21 cellular contexts compared by ENCODE assay signal in genomic region chr2:17589406-17590035, GRCh38. TPM values are rescaled to one million over a fixed set of nuclear protein-coding genes. Genes with fewer than 3 reads are reported as not detected.
A peak's percentile ranks its signal among the peaks of the same experiment; 100 is the strongest.
DNase-seq lines count a peak whose midpoint lies in the region; ATAC-seq and TF ChIP-seq lines count a peak whose summit lies in the region.
"Had no signal": no experiment of that assay in that cellular context is flagged by ENCODE, and none has a peak within 500 bp of the region (broad histone marks: within the 10 kb centered on the region; RNA-seq: fewer than 3 reads in every experiment).

No MANE protein-coding gene starts in this region.

- CTCF ChIA-PET in RWPE1 (lab: Yijun Ruan, JAX), result interaction anchor here (0.5 to 0.6 kb wide), 2 partner anchors 26 to 1118 kb away, joined by 3 read pairs; no protein-coding TSS in a partner anchor

- H3K36me3 ChIP-seq in GM23338 (ENCODE audit: insufficient read depth) (peaks cover 3% of the 10 kb centered on the region; the same call in 1 of the 2 replicates), esophagus (ENCODE audit: control insufficient read depth in 2 of 2, insufficient read depth in 2 of 2, low read length in 1 of 2) (no peaks in the 10 kb centered on the region), lower lobe of right lung (no peaks in the 10 kb centered on the region)
- H3K36me3 ChIP-seq: BE2C, SJSA1 had no signal

- peak overlapping the region; percentile 43 for H3K27ac ChIP-seq in GM23338 (ENCODE audit: low read depth)
- H3K27ac ChIP-seq in RWPE1, result peak overlapping the region; percentile 36; the same call in 1 of the 2 replicates
- H3K27ac ChIP-seq in esophagus (ENCODE audit: low read depth in 2 of 2, low read length in 1 of 2), result peak overlapping the region; percentile 65 to 91
- H3K27ac ChIP-seq in skin epidermis, result peak overlapping the region in 17 of 21 experiments; percentile 0 to 75 (median 56)
- no peak overlapping the region for H3K27ac ChIP-seq in lower lobe of right lung
- H3K27ac ChIP-seq: SJSA1 had no signal

- no peaks in the 10 kb centered on the region for H3K9me3 Mint-ChIP-seq in GM23338

- no peaks in the 10 kb centered on the region for H3K9me2 ChIP-seq in GM23338 (ENCODE audit: insufficient read depth)

- ATAC-seq in GM23338, result no peak
- ATAC-seq in lower lobe of right lung, result no peak
- ATAC-seq: HepG2 had no signal

- H3K4me3 Mint-ChIP-seq in GM23338, result no peak overlapping the region; the same call in 2 of the 3 replicates
- H3K4me3 Mint-ChIP-seq: CD4-positive, CD25-positive, alpha-beta regulatory T cell had no signal

- intact Hi-C loops in lower lobe of right lung (cut with DNase I), result no loop called here

- H3K27me3 ChIP-seq in GM23338 (ENCODE audit: insufficient read depth) (no peaks in the 10 kb centered on the region), esophagus (ENCODE audit: control insufficient read depth in 1 of 2, insufficient read depth in 2 of 2, low read length in 2 of 2) (no peaks in the 10 kb centered on the region), lower lobe of right lung (ENCODE audit: low read depth) (no peaks in the 10 kb centered on the region)
- H3K27me3 ChIP-seq: SJSA1 had no signal

- peaks cover 13% of the 10 kb centered on the region for H3K36me3 Mint-ChIP-seq in GM23338 (ENCODE audit: low read depth)
- H3K36me3 Mint-ChIP-seq: CD4-positive, CD25-positive, alpha-beta regulatory T cell had no signal

- H3K9me3 ChIP-seq in esophagus (ENCODE audit: control insufficient read depth in 2 of 2, insufficient read depth in 1 of 2, low read depth in 1 of 2, low read length in 1 of 2) (no peaks in the 10 kb centered on the region), lower lobe of right lung (no peaks in the 10 kb centered on the region)
- H3K9me3 ChIP-seq: BE2C, Caco-2, SJSA1 had no signal

- no peak overlapping the region for H2AFZ ChIP-seq in GM23338

- peaks cover 2% of the 10 kb centered on the region for H3K27me3 Mint-ChIP-seq in GM23338 (ENCODE audit: insufficient read depth, low read depth, poor library complexity)
- H3K27me3 Mint-ChIP-seq: CD4-positive, CD25-positive, alpha-beta regulatory T cell had no signal

- H3K4me1 Mint-ChIP-seq in GM23338, result peaks cover 56% of the 10 kb centered on the region
- H3K4me1 Mint-ChIP-seq: CD4-positive, CD25-positive, alpha-beta regulatory T cell had no signal

- POLR2A ChIA-PET in RWPE1 (lab: Yijun Ruan, JAX; ENCODE audit: low non-redundant PET), result no interaction called here

- H3K4me1 ChIP-seq in GM23338 (ENCODE audit: insufficient read depth), result peaks cover 70% of the 10 kb centered on the region
- H3K4me1 ChIP-seq in esophagus (ENCODE audit: control insufficient read depth in 2 of 2, insufficient read depth in 2 of 2, low read length in 1 of 2), result peaks cover 3% of the 10 kb centered on the region in 2 donors
- H3K4me1 ChIP-seq in lower lobe of right lung, result peaks cover 8% of the 10 kb centered on the region
- H3K4me1 ChIP-seq: BE2C had no signal

- 49 to 62% methylated on average over 2 of the region's 2 CpGs for WGBS in esophagus, 2 donors

- H3K79me2 ChIP-seq in GM23338 (replicated peaks; ENCODE audit: insufficient read depth), result peaks cover 59% of the 10 kb centered on the region

- DNase-seq in GM23338 (ENCODE audit: low spot score), result peak; percentile 40
- DNase-seq in RWPE1 (ENCODE audit: low spot score), result peak; percentile 30
- no peak for DNase-seq in lower lobe of right lung
- DNase-seq in activated CD8-positive, alpha-beta memory T cell treated with anti-CD3 and anti-CD28 coated beads for 24 hours, result no peak
- DNase-seq in kidney tubule cell (ENCODE audit: low spot score), result no peak
- DNase-seq: BE2C; Caco-2; CD4-positive, CD25-positive, alpha-beta regulatory T cell; GF-D8; HCEC 1CT; KBM-7; MV-4-11; NCI-H1694 treated with DMSO at 0.1 percent for 48 hours; NCI-H2107; NCI-H510A treated with DMSO at 0.1 percent for 48 hours; NCI-H82 had no signal

- H4K20me1 ChIP-seq in GM23338 (replicated peaks; ENCODE audit: insufficient read depth), result peaks cover 15% of the 10 kb centered on the region

- peak overlapping the region; percentile 85 for H3K27ac Mint-ChIP-seq in GM23338
- H3K27ac Mint-ChIP-seq: CD4-positive, CD25-positive, alpha-beta regulatory T cell had no signal

- H3K4me3 ChIP-seq in GM23338 (no peak overlapping the region), esophagus (ENCODE audit: low read depth in 1 of 2, low read length in 2 of 2) (no peak overlapping the region), skin epidermis (no peak overlapping the region), lower lobe of right lung (no peak overlapping the region)
- H3K4me3 ChIP-seq: SJSA1 had no signal

- H3K4me2 ChIP-seq in GM23338, result peak overlapping the region; percentile 63

- H3F3A ChIP-seq in GM23338 (replicated peaks; ENCODE audit: low read depth), result no peaks in the 10 kb centered on the region

- no peak for TF ChIP-seq CTCF in GM23338 (conservative IDR thresholded peaks at IDR 0.05; ENCODE audit: low read depth in 2 of 2)
- no peak for TF ChIP-seq CTCF in RWPE1 (conservative IDR thresholded peaks at IDR 0.05; ENCODE audit: low read depth)
- TF ChIP-seq CTCF in lower lobe of right lung (IDR thresholded peaks at IDR 0.05), result no peak

TF ChIP-seq in GM23338, 12 proteins besides CTCF, POLR2A, EP300 and RAD21:
- TF ChIP-seq ZNF331 (CRISPR knock-in tag; IDR thresholded peaks at IDR 0.05; ENCODE audit: low read depth) (no peak), ZNF114 (CRISPR knock-in tag; IDR thresholded peaks at IDR 0.05) (no peak), EZH2phosphoT487 (IDR thresholded peaks at IDR 0.05; ENCODE audit: unreplicated experiment) (no peak), STAT1 (IDR thresholded peaks at IDR 0.05; ENCODE audit: unreplicated experiment) (no peak), POLR2AphosphoS5 (IDR thresholded peaks at IDR 0.05; ENCODE audit: low read depth) (no peak), CREB1 (CRISPR knock-in tag; IDR thresholded peaks at IDR 0.05; ENCODE audit: low read depth) (no peak)
- TF ChIP-seq, protein P1, sequence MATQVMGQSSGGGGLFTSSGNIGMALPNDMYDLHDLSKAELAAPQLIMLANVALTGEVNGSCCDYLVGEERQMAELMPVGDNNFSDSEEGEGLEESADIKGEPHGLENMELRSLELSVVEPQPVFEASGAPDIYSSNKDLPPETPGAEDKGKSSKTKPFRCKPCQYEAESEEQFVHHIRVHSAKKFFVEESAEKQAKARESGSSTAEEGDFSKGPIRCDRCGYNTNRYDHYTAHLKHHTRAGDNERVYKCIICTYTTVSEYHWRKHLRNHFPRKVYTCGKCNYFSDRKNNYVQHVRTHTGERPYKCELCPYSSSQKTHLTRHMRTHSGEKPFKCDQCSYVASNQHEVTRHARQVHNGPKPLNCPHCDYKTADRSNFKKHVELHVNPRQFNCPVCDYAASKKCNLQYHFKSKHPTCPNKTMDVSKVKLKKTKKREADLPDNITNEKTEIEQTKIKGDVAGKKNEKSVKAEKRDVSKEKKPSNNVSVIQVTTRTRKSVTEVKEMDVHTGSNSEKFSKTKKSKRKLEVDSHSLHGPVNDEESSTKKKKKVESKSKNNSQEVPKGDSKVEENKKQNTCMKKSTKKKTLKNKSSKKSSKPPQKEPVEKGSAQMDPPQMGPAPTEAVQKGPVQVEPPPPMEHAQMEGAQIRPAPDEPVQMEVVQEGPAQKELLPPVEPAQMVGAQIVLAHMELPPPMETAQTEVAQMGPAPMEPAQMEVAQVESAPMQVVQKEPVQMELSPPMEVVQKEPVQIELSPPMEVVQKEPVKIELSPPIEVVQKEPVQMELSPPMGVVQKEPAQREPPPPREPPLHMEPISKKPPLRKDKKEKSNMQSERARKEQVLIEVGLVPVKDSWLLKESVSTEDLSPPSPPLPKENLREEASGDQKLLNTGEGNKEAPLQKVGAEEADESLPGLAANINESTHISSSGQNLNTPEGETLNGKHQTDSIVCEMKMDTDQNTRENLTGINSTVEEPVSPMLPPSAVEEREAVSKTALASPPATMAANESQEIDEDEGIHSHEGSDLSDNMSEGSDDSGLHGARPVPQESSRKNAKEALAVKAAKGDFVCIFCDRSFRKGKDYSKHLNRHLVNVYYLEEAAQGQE (IDR thresholded peaks at IDR 0.05; ENCODE audit: unreplicated experiment), result no peak
- TF ChIP-seq, protein P2, sequence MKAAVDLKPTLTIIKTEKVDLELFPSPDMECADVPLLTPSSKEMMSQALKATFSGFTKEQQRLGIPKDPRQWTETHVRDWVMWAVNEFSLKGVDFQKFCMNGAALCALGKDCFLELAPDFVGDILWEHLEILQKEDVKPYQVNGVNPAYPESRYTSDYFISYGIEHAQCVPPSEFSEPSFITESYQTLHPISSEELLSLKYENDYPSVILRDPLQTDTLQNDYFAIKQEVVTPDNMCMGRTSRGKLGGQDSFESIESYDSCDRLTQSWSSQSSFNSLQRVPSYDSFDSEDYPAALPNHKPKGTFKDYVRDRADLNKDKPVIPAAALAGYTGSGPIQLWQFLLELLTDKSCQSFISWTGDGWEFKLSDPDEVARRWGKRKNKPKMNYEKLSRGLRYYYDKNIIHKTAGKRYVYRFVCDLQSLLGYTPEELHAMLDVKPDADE (IDR thresholded peaks at IDR 0.05), result no peak

RNA-seq across cellular contexts. Expression of gene VSNL1, which starts 49.0 kb away (rescaled TPM):
- 95.6 and 102 TPM in 2 replicates for total RNA-seq in GM23338 (2014; rRNA removed; shearing (Covaris generic))
- polyA plus RNA-seq in GM23338 (2016; fragmentation: Nextera tagmentation; extraction: Ambion mirVana) (87.4 and 112 TPM in 2 replicates), esophagus (10 to 100 TPM; 35.7 to 47.2 TPM)
- total RNA-seq in lower lobe of right lung, result 1.6 TPM
- total RNA-seq: A172; CD4-positive, CD25-positive, alpha-beta regulatory T cell had no signal
- polyA plus RNA-seq: CD4-positive, CD25-positive, alpha-beta regulatory T cell had no signal

Comparison
In these comparisons a context has a peak if more than half of its experiments do, and no peak if none do; other contexts are left out.
1. DNase-seq: peak in GM23338 (single experiment) and RWPE1 (single experiment); none in lower lobe of right lung (single experiment), activated CD8-positive, alpha-beta memory T cell treated with anti-CD3 and anti-CD28 coated beads for 24 hours (single experiment) and kidney tubule cell (single experiment).
2. RNA of gene VSNL1, which starts 49.0 kb away (total RNA-seq): 95.6 to 102 TPM in GM23338; 1.6 TPM in lower lobe of right lung (single experiment); every median in the first group is over 10 times any median in the second.